ENCODE assay signal across 26 cellular contexts in genomic region chr17:82432017-82432416, GRCh38.
"Had no signal": no experiment of that assay in that cellular context is flagged by ENCODE, and none has a peak within 500 bp of the region (broad histone marks: within the 10 kb centered on the region; RNA-seq: fewer than 3 reads in every experiment).

No MANE protein-coding gene starts in this region.

- H3K9me3 Mint-ChIP-seq: activated naive CD8-positive, alpha-beta T cell treated with anti-CD3 and anti-CD28 coated beads for 36 hours; activated T-cell treated with anti-CD3 and anti-CD28 coated beads, Interleukin-2, amount 50 U/mL, for 72 hours; effector memory CD8-positive, alpha-beta T cell; naive thymus-derived CD4-positive, alpha-beta T cell; WTC11 had no signal

- DNase-seq: activated CD8-positive, alpha-beta memory T cell treated with anti-CD3 and anti-CD28 coated beads, Interleukin-2, amount 10 ng/mL, durations not matched to agents 7 days and 5 days; activated CD8-positive, alpha-beta T cell treated with anti-CD3 and anti-CD28 coated beads, Interleukin-2, amount 10 ng/mL, durations not matched to agents 7 days and 5 days; activated effector memory CD4-positive, alpha-beta T cell treated with Interleukin-2 at 50 U/mL for 16 hours; activated naive CD4-positive, alpha-beta T cell treated with Interleukin-2 at 50 U/mL for 16 hours; activated naive CD8-positive, alpha-beta T cell treated with anti-CD3 and anti-CD28 coated beads for 36 hours; activated T-cell treated with anti-CD3 and anti-CD28 coated beads, Interleukin-2, amount 50 U/mL, for 72 hours; adrenal gland; aorta; body of pancreas; cerebellar nuclear complex; colonic mucosa; dorsolateral prefrontal cortex; effector memory CD8-positive, alpha-beta T cell; foreskin fibroblast; head of caudate nucleus; hippocampal formation; midbrain; naive thymus-derived CD4-positive, alpha-beta T cell; right cardiac atrium; stimulated activated CD4-positive, alpha-beta T cell treated with anti-CD3 and anti-CD28 coated beads, Interleukin-15, amount 100 ng/mL, for 24 hours; stimulated activated naive CD4-positive, alpha-beta T cell treated with Interleukin-2 at 50 U/mL for 16 hours; T-helper 2 cell had no signal

- H3K27ac Mint-ChIP-seq: activated CD8-positive, alpha-beta memory T cell treated with anti-CD3 and anti-CD28 coated beads, Interleukin-2, amount 10 ng/mL, durations not matched to agents 7 days and 5 days; activated naive CD8-positive, alpha-beta T cell treated with anti-CD3 and anti-CD28 coated beads for 36 hours; activated T-cell treated with anti-CD3 and anti-CD28 coated beads, Interleukin-2, amount 50 U/mL, for 72 hours; effector memory CD8-positive, alpha-beta T cell; naive thymus-derived CD4-positive, alpha-beta T cell; WTC11 had no signal

- H3K27me3 Mint-ChIP-seq: activated CD8-positive, alpha-beta memory T cell treated with anti-CD3 and anti-CD28 coated beads, Interleukin-2, amount 10 ng/mL, durations not matched to agents 7 days and 5 days; activated naive CD8-positive, alpha-beta T cell treated with anti-CD3 and anti-CD28 coated beads for 36 hours; effector memory CD8-positive, alpha-beta T cell; naive thymus-derived CD4-positive, alpha-beta T cell had no signal

- H3K27ac ChIP-seq: adrenal gland, body of pancreas, cardiac muscle cell, colonic mucosa, dorsolateral prefrontal cortex, tibial nerve had no signal

- ATAC-seq: activated CD8-positive, alpha-beta memory T cell treated with anti-CD3 and anti-CD28 coated beads, Interleukin-2, amount 10 ng/mL, durations not matched to agents 7 days and 5 days; activated CD8-positive, alpha-beta T cell treated with anti-CD3 and anti-CD28 coated beads, Interleukin-2, amount 10 ng/mL, durations not matched to agents 7 days and 5 days; activated T-cell treated with anti-CD3 and anti-CD28 coated beads, Interleukin-2, amount 50 U/mL, for 72 hours; body of pancreas; effector memory CD8-positive, alpha-beta T cell; naive thymus-derived CD4-positive, alpha-beta T cell; right cardiac atrium; WTC11 had no signal

- H3K4me3 ChIP-seq: adrenal gland, body of pancreas, cardiac muscle cell, colonic mucosa, dorsolateral prefrontal cortex, tibial nerve had no signal

- H3K4me3 Mint-ChIP-seq: activated CD8-positive, alpha-beta memory T cell treated with anti-CD3 and anti-CD28 coated beads, Interleukin-2, amount 10 ng/mL, durations not matched to agents 7 days and 5 days; activated CD8-positive, alpha-beta T cell treated with anti-CD3 and anti-CD28 coated beads, Interleukin-2, amount 10 ng/mL, durations not matched to agents 7 days and 5 days; activated naive CD8-positive, alpha-beta T cell treated with anti-CD3 and anti-CD28 coated beads for 36 hours; activated T-cell treated with anti-CD3 and anti-CD28 coated beads, Interleukin-2, amount 50 U/mL, for 72 hours; effector memory CD8-positive, alpha-beta T cell; naive thymus-derived CD4-positive, alpha-beta T cell; WTC11 had no signal

- H3K27me3 ChIP-seq: adrenal gland, body of pancreas, cardiac muscle cell, colonic mucosa, dorsolateral prefrontal cortex, tibial nerve had no signal

- H3K4me1 Mint-ChIP-seq: WTC11 had no signal

- H3K36me3 Mint-ChIP-seq: activated naive CD8-positive, alpha-beta T cell treated with anti-CD3 and anti-CD28 coated beads for 36 hours; WTC11 had no signal

- H3K9me3 ChIP-seq: adrenal gland, body of pancreas, colonic mucosa, tibial nerve had no signal

- H3K4me1 ChIP-seq: adrenal gland, colonic mucosa, tibial nerve had no signal

- H3K36me3 ChIP-seq: cardiac muscle cell, colonic mucosa had no signal

- FAIRE-seq: endothelial cell of umbilical vein had no signal
